In genomic region chr10:103105462-103105861, GRCh38 we compare ENCODE assay signal across 30 cellular contexts.
"Had no signal": no experiment of that assay in that cellular context is flagged by ENCODE, and none has a peak within 500 bp of the region (broad histone marks: within the 10 kb centered on the region; RNA-seq: fewer than 3 reads in every experiment).

No MANE protein-coding gene starts in this region.

- H3K4me3 ChIP-seq: ascending aorta, cardiac muscle cell had no signal

- H3K9me3 ChIP-seq: ascending aorta had no signal

- H3K27ac ChIP-seq: cardiac muscle cell, WERI-Rb-1 had no signal

- H3K27me3 ChIP-seq: ascending aorta, cardiac muscle cell had no signal

- ATAC-seq: activated CD8-positive, alpha-beta T cell treated with anti-CD3 and anti-CD28 coated beads for 36 hours; activated T-cell treated with anti-CD3 and anti-CD28 coated beads, Interleukin-2, amount 50 U/mL, for 72 hours; activated T-helper 17 cell treated with anti-CD3 and anti-CD28 coated beads, Interleukin-2, amount 50 U/mL, for 72 hours had no signal

- DNase-seq: activated CD4-positive, alpha-beta T cell treated with anti-CD3 and anti-CD28 coated beads for 1 hour; activated CD4-positive, alpha-beta T cell treated with anti-CD3 and anti-CD28 coated beads for 48 hours; activated CD4-positive, alpha-beta T cell treated with anti-CD3 and anti-CD28 coated beads, Interleukin-2, amount 50 U/mL, for 4 hours; activated CD4-positive, CD25-positive, alpha-beta regulatory T cell; activated CD8-positive, alpha-beta T cell treated with anti-CD3 and anti-CD28 coated beads for 36 hours; activated gamma-delta T cell; activated naive CD4-positive, alpha-beta T cell treated with Interleukin-2 at 50 U/mL for 16 hours; activated naive CD8-positive, alpha-beta T cell treated with anti-CD3 and anti-CD28 coated beads, Interleukin-2, amount 10 ng/mL, durations not matched to agents 7 days and 5 days; activated T-cell treated with anti-CD3 and anti-CD28 coated beads, Interleukin-2, amount 50 U/mL, for 1 hour; activated T-cell treated with anti-CD3 and anti-CD28 coated beads, Interleukin-2, amount 50 U/mL, for 72 hours; amygdala; MM.1S; MV-4-11; NCI-H1092; NCI-H1436 treated with DMSO at 0.1 percent for 48 hours; NCI-H1694 treated with DMSO at 0.1 percent for 48 hours; NCI-H2029; NCI-H510A; NCI-H526; NCI-H748 treated with DMSO at 0.1 percent for 48 hours; NK-92 treated with Interleukin-12 subunit alpha and Interleukin-12 subunit beta, amount 100 ng/mL, for 24 hours; Right ventricle myocardium superior; SW 1271; T-helper 1 cell; T-helper 2 cell; T-helper 9 cell; WERI-Rb-1 had no signal
